11 cellular contexts compared by ENCODE assay signal in genomic region chr11:100739636-100740035, GRCh38. TPM values are rescaled to one million over a fixed set of nuclear protein-coding genes. Genes with fewer than 3 reads are reported as not detected.
DNase-seq lines count a peak whose midpoint lies in the region; ATAC-seq and TF ChIP-seq lines count a peak whose summit lies in the region.
"Had no signal": no experiment of that assay in that cellular context is flagged by ENCODE, and none has a peak within 500 bp of the region (broad histone marks: within the 10 kb centered on the region; RNA-seq: fewer than 3 reads in every experiment).

No MANE protein-coding gene starts in this region.

- H3K9me3 ChIP-seq in AG04450 (ENCODE audit: control insufficient read depth, insufficient read depth, low read length), result no peaks in the 10 kb centered on the region
- H3K9me3 ChIP-seq in MG63, result no peaks in the 10 kb centered on the region

- TF ChIP-seq CTCF in AG04450 (IDR thresholded peaks at IDR 0.05; ENCODE audit: low read depth, low read length), result no peak
- TF ChIP-seq CTCF in nephron (IDR thresholded peaks at IDR 0.05; ENCODE audit: unreplicated experiment in 3 of 3), result no peak

- no peak for ATAC-seq in HG02571 (IDR thresholded peaks at IDR 0.05; ENCODE audit: unreplicated experiment)
- ATAC-seq: activated CD4-positive, CD25-positive, alpha-beta regulatory T cell treated with anti-CD3 and anti-CD28 coated beads, Interleukin-2, amount 50 U/mL, for 24 hours had no signal

- H3K27me3 ChIP-seq in AG04450 (ENCODE audit: control insufficient read depth, insufficient read depth, low read length), result no peaks in the 10 kb centered on the region
- no peaks in the 10 kb centered on the region for H3K27me3 ChIP-seq in MG63

- H3K4me3 ChIP-seq in AG04450 (ENCODE audit: low read depth, low read length) (no peak overlapping the region), MG63 (no peak overlapping the region)

- no peaks in the 10 kb centered on the region for H3K27me3 Mint-ChIP-seq in nephron (ENCODE audit: low read depth)
- H3K27me3 Mint-ChIP-seq: naive B cell had no signal

- no peaks in the 10 kb centered on the region for H3K36me3 ChIP-seq in MG63

- peaks cover 59% of the 10 kb centered on the region for H3K4me1 Mint-ChIP-seq in nephron

- DNase-seq in AG04450 (ENCODE audit: low read depth, low spot score) (peak; percentile 78), MG63 (peak; percentile 41), fibroblast of gingiva (ENCODE audit: low read depth) (peak; percentile 73), NCI-H1105 treated with DMSO at 0.1 percent for 48 hours (lab: John Stamatoyannopoulos, UW) (no peak), caudate nucleus (lab: John Stamatoyannopoulos, UW) (no peak), DMS114 treated with DMSO at 0.1 percent for 48 hours (lab: John Stamatoyannopoulos, UW; ENCODE audit: unreplicated experiment) (no peak)
- DNase-seq: naive B cell; stimulated activated naive CD4-positive, alpha-beta T cell had no signal

- peaks cover 21% of the 10 kb centered on the region for H3K36me3 Mint-ChIP-seq in nephron (ENCODE audit: low read depth)

- no peaks in the 10 kb centered on the region for H3K9me3 Mint-ChIP-seq in nephron

- H3K4me3 Mint-ChIP-seq in nephron, result peak overlapping the region; percentile 33 to 55 (median 51)

- CTCF ChIA-PET in AG04450 (lab: Charles Lee), result interaction anchor here (0.9 to 1.0 kb wide), 2 partner anchors 52 to 163 kb away, joined by 3 read pairs; no protein-coding TSS in a partner anchor

- POLR2A ChIA-PET in AG04450 (lab: Yijun Ruan, JAX), result interaction anchor here (0.7 kb wide), 1 partner anchor 52 kb away, joined by 4 read pairs; no protein-coding TSS in a partner anchor

- H3K27ac ChIP-seq in AG04450 (ENCODE audit: low read depth, low read length) (no peak overlapping the region), caudate nucleus (ENCODE audit: low read depth, low read length) (no peak overlapping the region)

- H3K27ac Mint-ChIP-seq in nephron, result peak overlapping the region; percentile 86 to 92 (median 90)

RNA-seq across cellular contexts. Expression of gene ARHGAP42, which starts 52.5 kb away (rescaled TPM):
- 7.1 and 9.0 TPM in 2 replicates for polyA plus RNA-seq in AG04450 (2011; rRNA removed)
- 17.9 and 23.2 TPM in 2 replicates for polyA minus RNA-seq in AG04450 (2011; rRNA and poly(A)+ RNA removed)
- total RNA-seq in MG63 (2014; rRNA removed; shearing (Covaris generic); ENCODE audit: low replicate concordance), result 1.4 and 2.0 TPM in 2 replicates

Comparison
In these comparisons a context has a peak if more than half of its experiments do, and no peak if none do; other contexts are left out.
1. DNase-seq: peak in AG04450 (single experiment), MG63 (single experiment) and fibroblast of gingiva (single experiment); none in NCI-H1105 treated with DMSO at 0.1 percent for 48 hours (single experiment), caudate nucleus (0 of 61) and DMS114 treated with DMSO at 0.1 percent for 48 hours (single experiment).